ENCODE assay signal across 22 cellular contexts in genomic region chr12:112823582-112824149, GRCh38. TPM values are rescaled to one million over a fixed set of nuclear protein-coding genes. Genes with fewer than 3 reads are reported as not detected.
DNase-seq lines count a peak whose midpoint lies in the region; ATAC-seq and TF ChIP-seq lines count a peak whose summit lies in the region.
"Had no signal": no experiment of that assay in that cellular context is flagged by ENCODE, and none has a peak within 500 bp of the region (broad histone marks: within the 10 kb centered on the region; RNA-seq: fewer than 3 reads in every experiment).

No MANE protein-coding gene starts in this region.

- ATAC-seq in SK-N-SH treated with all-trans-retinoic acid at 6 μM for 48 hours (peak; percentile 31; the same call in 1 of the 3 replicates), foreskin keratinocyte (peak; percentile 20)
- ATAC-seq: activated CD8-positive, alpha-beta T cell treated with anti-CD3 and anti-CD28 coated beads, Interleukin-2, amount 10 ng/mL, durations not matched to agents 7 days and 5 days; activated T-cell treated with anti-CD3 and anti-CD28 coated beads, Interleukin-2, amount 50 U/mL, for 4 hours had no signal

- H3K79me2 ChIP-seq in SK-N-SH (ENCODE audit: insufficient read depth) (no peaks in the 10 kb centered on the region), OCI-LY1 (ENCODE audit: insufficient read depth, low read length) (no peaks in the 10 kb centered on the region)

- H3K36me3 Mint-ChIP-seq in type B pancreatic cell (no peaks in the 10 kb centered on the region), Calu3 (ENCODE audit: insufficient read depth, unreplicated experiment) (no peaks in the 10 kb centered on the region)

- H3K4me3 ChIP-seq in SK-N-SH (ENCODE audit: low read depth in 2 of 2, low read length in 1 of 2): no peak overlapping the region
- no peak overlapping the region for H3K4me3 ChIP-seq in OCI-LY1 (ENCODE audit: low read depth, low read length, poor library complexity, severe bottlenecking)
- H3K4me3 ChIP-seq: tibial artery had no signal

- no peaks in the 10 kb centered on the region for H3K36me3 ChIP-seq in SK-N-SH (replicated peaks in 1 of 2; ENCODE audit: control insufficient read depth in 1 of 2, insufficient read depth in 2 of 2, low read length in 1 of 2)
- no peaks in the 10 kb centered on the region for H3K36me3 ChIP-seq in OCI-LY1 (ENCODE audit: insufficient read depth, low read length)
- H3K36me3 ChIP-seq: tibial artery had no signal

- H3K9me3 ChIP-seq in SK-N-SH (no peaks in the 10 kb centered on the region), OCI-LY1 (ENCODE audit: low read length) (no peaks in the 10 kb centered on the region)
- H3K9me3 ChIP-seq: tibial artery had no signal

- H3K27ac ChIP-seq in SK-N-SH (ENCODE audit: low read depth in 2 of 2, low read length in 1 of 2) (peak overlapping the region in 1 of 2 experiments; percentile 100; a peak in 2 of 4 replicates), OCI-LY1 (ENCODE audit: low read depth, low read length, poor library complexity, severe bottlenecking) (no peak overlapping the region), foreskin keratinocyte (no peak overlapping the region)
- H3K27ac ChIP-seq: tibial artery had no signal

- H3K4me3 Mint-ChIP-seq in type B pancreatic cell: no peak overlapping the region
- no peak overlapping the region for H3K4me3 Mint-ChIP-seq in Calu3 (ENCODE audit: low read depth, unreplicated experiment)
- H3K4me3 Mint-ChIP-seq: activated B cell treated with CpG ODN at 0.5 μM for 24 hours; activated CD8-positive, alpha-beta T cell treated with anti-CD3 and anti-CD28 coated beads, Interleukin-2, amount 10 ng/mL, durations not matched to agents 7 days and 5 days; activated T-cell treated with anti-CD3 and anti-CD28 coated beads, Interleukin-2, amount 50 U/mL, for 4 hours; CD4-positive, alpha-beta T cell; dendritic cell treated with granulocyte-macrophage colony-stimulating factor and Interleukin-4, amounts not matched to agents 40 ng/mL and 50 ng/mL, for 4 days; T-helper 1 cell treated with Interleukin-12 subunit alpha and Interleukin-12 subunit beta and Interleukin-4 antibody, amounts not matched to agents 30 μg/mL and 1 μg/mL, for 36 hours had no signal

- intact Hi-C loops in Calu3 (cut with micrococcal nuclease; ENCODE audit: unreplicated experiment): no loop called here

- POLR2A ChIA-PET in SK-N-SH (lab: Yijun Ruan, JAX): no interaction called here

- no TSS peak for BruUV-seq in Calu3 (replicated peaks; lab: Mats Ljungman, UMichigan)

- DNase-seq in SK-N-SH (no peak), foreskin keratinocyte (no peak), type B pancreatic cell (ENCODE audit: extremely low spot score, unreplicated experiment) (peak; percentile 24), HuH-7.5 (ENCODE audit: low spot score) (no peak), Calu3 (no peak), NCI-H2227 (lab: John Stamatoyannopoulos, UW; ENCODE audit: unreplicated experiment) (no peak)
- DNase-seq: activated B cell treated with CpG ODN at 0.5 μM for 24 hours; activated CD8-positive, alpha-beta T cell treated with anti-CD3 and anti-CD28 coated beads, Interleukin-2, amount 10 ng/mL, durations not matched to agents 7 days and 5 days; activated T-cell treated with anti-CD3 and anti-CD28 coated beads, Interleukin-2, amount 50 U/mL, for 4 hours; CD4-positive, alpha-beta T cell; foreskin melanocyte; NCI-H146; NCI-H2227 treated with DMSO at 0.1 percent for 48 hours; SHP77; stimulated activated CD4-positive, alpha-beta T cell treated with anti-CD3 and anti-CD28 coated beads, Interleukin-12 subunit alpha, Interleukin-12 subunit beta, amount 100 ng/mL, for 4 hours; tibial artery had no signal

- H3K4me1 Mint-ChIP-seq in type B pancreatic cell (ENCODE audit: unreplicated experiment): no peaks in the 10 kb centered on the region
- H3K4me1 Mint-ChIP-seq in Calu3 (ENCODE audit: low read depth, unreplicated experiment): no peaks in the 10 kb centered on the region
- H3K4me1 Mint-ChIP-seq: activated B cell treated with CpG ODN at 0.5 μM for 24 hours had no signal

- H3K9ac ChIP-seq in SK-N-SH: no peak overlapping the region
- H3K9ac ChIP-seq in OCI-LY1 (ENCODE audit: low read length): no peak overlapping the region

- H3K27me3 Mint-ChIP-seq in type B pancreatic cell: peaks cover 59% of the 10 kb centered on the region
- peaks cover 94% of the 10 kb centered on the region for H3K27me3 Mint-ChIP-seq in Calu3 (ENCODE audit: unreplicated experiment)

- TF ChIP-seq EP300 in SK-N-SH (IDR thresholded peaks at IDR 0.05; ENCODE audit: borderline replicate concordance in 1 of 2, low read depth in 1 of 2, low read length in 1 of 2): no peak

- no peak overlapping the region for H3K27ac Mint-ChIP-seq in type B pancreatic cell
- no peak overlapping the region for H3K27ac Mint-ChIP-seq in Calu3 (ENCODE audit: unreplicated experiment)
- H3K27ac Mint-ChIP-seq: activated B cell treated with CpG ODN at 0.5 μM for 24 hours; activated CD8-positive, alpha-beta T cell treated with anti-CD3 and anti-CD28 coated beads, Interleukin-2, amount 10 ng/mL, durations not matched to agents 7 days and 5 days; CD4-positive, alpha-beta T cell; dendritic cell treated with granulocyte-macrophage colony-stimulating factor and Interleukin-4, amounts not matched to agents 40 ng/mL and 50 ng/mL, for 4 days; T-helper 1 cell treated with Interleukin-12 subunit alpha and Interleukin-12 subunit beta and Interleukin-4 antibody, amounts not matched to agents 30 μg/mL and 1 μg/mL, for 36 hours had no signal

- H2AFZ ChIP-seq in SK-N-SH (ENCODE audit: low read depth) (no peak overlapping the region), OCI-LY1 (ENCODE audit: low read length) (no peak overlapping the region)

- H3K4me1 ChIP-seq in SK-N-SH (ENCODE audit: control insufficient read depth in 1 of 2, insufficient read depth in 2 of 2, low read depth in 1 of 2, low read length in 1 of 2): peaks cover 0 to 49% of the 10 kb centered on the region in 2 experiments; a peak in 2 of 4 replicates
- H3K4me1 ChIP-seq in OCI-LY1 (ENCODE audit: insufficient read depth, low read length, severe bottlenecking): no peaks in the 10 kb centered on the region
- H3K4me1 ChIP-seq in foreskin keratinocyte: no peaks in the 10 kb centered on the region
- H3K4me1 ChIP-seq: tibial artery had no signal

- no peak for TF ChIP-seq RAD21 in SK-N-SH (IDR thresholded peaks at IDR 0.05; ENCODE audit: low read length)

- H3F3A ChIP-seq in SK-N-SH (replicated peaks; ENCODE audit: insufficient read depth): no peaks in the 10 kb centered on the region
- H3F3A ChIP-seq in OCI-LY1 (ENCODE audit: insufficient read depth, low read length): no peaks in the 10 kb centered on the region

- CTCF ChIA-PET in SK-N-SH (lab: Yijun Ruan, JAX): interaction anchor here (1.0 to 2.5 kb wide), 13 partner anchors 8 to 207 kb away, joined by 3 to 9 read pairs (median 3); no protein-coding TSS in a partner anchor
- CTCF ChIA-PET in Calu3 (lab: Charles Lee): no interaction called here

- TF ChIP-seq CTCF in SK-N-SH (IDR thresholded peaks at IDR 0.05): no peak
- TF ChIP-seq CTCF in OCI-LY1 (IDR thresholded peaks at IDR 0.05; ENCODE audit: low read length): peak; percentile 19; the same call in 1 of the 2 replicates
- TF ChIP-seq CTCF in foreskin keratinocyte (conservative IDR thresholded peaks at IDR 0.05): no peak
- TF ChIP-seq CTCF in type B pancreatic cell (conservative IDR thresholded peaks at IDR 0.05): peak; percentile 44
- no peak for TF ChIP-seq CTCF in Calu3 (IDR thresholded peaks at IDR 0.05; ENCODE audit: unreplicated experiment)

- H3K9me2 ChIP-seq in SK-N-SH: no peaks in the 10 kb centered on the region
- no peaks in the 10 kb centered on the region for H3K9me2 ChIP-seq in OCI-LY1 (ENCODE audit: low read depth, low read length)

- 50% methylated on average over 3 of the region's 3 CpGs for WGBS in SK-N-SH (ENCODE audit: low lambda C conversion rate)

- H4K20me1 ChIP-seq in SK-N-SH (ENCODE audit: insufficient read depth): no peaks in the 10 kb centered on the region
- no peaks in the 10 kb centered on the region for H4K20me1 ChIP-seq in OCI-LY1 (ENCODE audit: insufficient read depth, low read length)

- no peak overlapping the region for H3K4me2 ChIP-seq in SK-N-SH
- no peak overlapping the region for H3K4me2 ChIP-seq in OCI-LY1 (ENCODE audit: low read length)

- no peaks in the 10 kb centered on the region for H3K9me3 Mint-ChIP-seq in type B pancreatic cell
- H3K9me3 Mint-ChIP-seq in Calu3 (ENCODE audit: low read depth, unreplicated experiment): no peaks in the 10 kb centered on the region
- H3K9me3 Mint-ChIP-seq: activated B cell treated with CpG ODN at 0.5 μM for 24 hours; activated T-cell treated with anti-CD3 and anti-CD28 coated beads, Interleukin-2, amount 50 U/mL, for 4 hours; CD4-positive, alpha-beta T cell; dendritic cell treated with granulocyte-macrophage colony-stimulating factor and Interleukin-4, amounts not matched to agents 40 ng/mL and 50 ng/mL, for 4 days; T-helper 1 cell treated with Interleukin-12 subunit alpha and Interleukin-12 subunit beta and Interleukin-4 antibody, amounts not matched to agents 30 μg/mL and 1 μg/mL, for 36 hours had no signal

- H3K27me3 ChIP-seq in SK-N-SH (ENCODE audit: insufficient read depth): no peaks in the 10 kb centered on the region
- peaks cover 11% of the 10 kb centered on the region; the same call in 1 of the 2 replicates for H3K27me3 ChIP-seq in OCI-LY1 (ENCODE audit: insufficient read depth, low read length)
- peaks cover 21% of the 10 kb centered on the region for H3K27me3 ChIP-seq in foreskin keratinocyte

TF ChIP-seq in SK-N-SH treated with all-trans-retinoic acid at 6 μM for 48 hours, 23 proteins besides CTCF, POLR2A, EP300 and RAD21 (continues in another document):
- TF ChIP-seq ISL1 (CRISPR knock-in tag; IDR thresholded peaks at IDR 0.05): no peak
- no peak for TF ChIP-seq ZFP3 (CRISPR knock-in tag; IDR thresholded peaks at IDR 0.05)

TF ChIP-seq in SK-N-SH, 30 proteins besides CTCF, POLR2A, EP300 and RAD21 (continues in another document):
- TF ChIP-seq, protein P1, sequence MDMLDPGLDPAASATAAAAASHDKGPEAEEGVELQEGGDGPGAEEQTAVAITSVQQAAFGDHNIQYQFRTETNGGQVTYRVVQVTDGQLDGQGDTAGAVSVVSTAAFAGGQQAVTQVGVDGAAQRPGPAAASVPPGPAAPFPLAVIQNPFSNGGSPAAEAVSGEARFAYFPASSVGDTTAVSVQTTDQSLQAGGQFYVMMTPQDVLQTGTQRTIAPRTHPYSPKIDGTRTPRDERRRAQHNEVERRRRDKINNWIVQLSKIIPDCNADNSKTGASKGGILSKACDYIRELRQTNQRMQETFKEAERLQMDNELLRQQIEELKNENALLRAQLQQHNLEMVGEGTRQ (IDR thresholded peaks at IDR 0.05; ENCODE audit: borderline replicate concordance, low read depth, low read length): no peak

RNA-seq across cellular contexts. Expression of gene RPH3A, which starts 32.1 kb away (rescaled TPM):
- 0.13 and 0.54 TPM in 2 replicates for polyA plus RNA-seq in SK-N-SH (2012; rRNA removed)
- 0.41 and 0.77 TPM in 2 replicates for polyA plus RNA-seq in SK-N-SH (2012; cell fraction: cytosol; rRNA removed)
- 1.2 and 1.6 TPM in 2 replicates for polyA plus RNA-seq in SK-N-SH (2012; cell fraction: nucleus; rRNA removed)
- not detected in 2 replicates for total RNA-seq in foreskin keratinocyte
- not detected in 2 replicates for polyA plus RNA-seq in foreskin keratinocyte
- total RNA-seq in type B pancreatic cell (ENCODE audit: low replicate concordance): 0.26 and 0.29 TPM in 2 replicates
- not detected in 2 replicates for total RNA-seq in Calu3 (2022)
- total RNA-seq: activated B cell treated with CpG ODN at 0.5 μM for 24 hours; activated CD8-positive, alpha-beta T cell treated with anti-CD3 and anti-CD28 coated beads, Interleukin-2, amount 10 ng/mL, durations not matched to agents 7 days and 5 days; activated T-cell treated with anti-CD3 and anti-CD28 coated beads, Interleukin-2, amount 50 U/mL, for 4 hours; bronchial epithelial cell; CD4-positive, alpha-beta T cell; Daoy had no signal

Comparison
In these comparisons a context has a peak if more than half of its experiments do, and no peak if none do; other contexts are left out.
1. CTCF ChIP-seq: peak in OCI-LY1 (single experiment) and type B pancreatic cell (single experiment); none in SK-N-SH (single experiment), foreskin keratinocyte (single experiment) and Calu3 (single experiment).